Comparison of ENCODE assay signal across 19 cellular contexts in genomic region chr3:94811836-94812235, GRCh38.
"Had no signal": no experiment of that assay in that cellular context is flagged by ENCODE, and none has a peak within 500 bp of the region (broad histone marks: within the 10 kb centered on the region; RNA-seq: fewer than 3 reads in every experiment).

No MANE protein-coding gene starts in this region.

- H3K36me3 Mint-ChIP-seq: activated naive CD8-positive, alpha-beta T cell treated with anti-CD3 and anti-CD28 coated beads, Interleukin-2, amount 10 ng/mL, durations not matched to agents 7 days and 5 days; stimulated activated memory B cell treated with anti-CD40 and anti-IgM and Interleukin-4, amounts not matched to agents 10 μg/mL and 1 μg/mL and 100 μg/mL, for 72 hours had no signal

- H3K27ac Mint-ChIP-seq: activated CD4-positive, alpha-beta T cell treated with anti-CD3 and anti-CD28 coated beads, Interleukin-2, amount 10 ng/mL, durations not matched to agents 24 days and 14 days; activated CD8-positive, alpha-beta T cell treated with anti-CD3 and anti-CD28 coated beads for 36 hours; activated naive CD8-positive, alpha-beta T cell treated with anti-CD3 and anti-CD28 coated beads, Interleukin-2, amount 10 ng/mL, durations not matched to agents 7 days and 5 days; activated T-helper 2 cell treated with anti-CD3 and anti-CD28 coated beads, Interferon-gamma antibody, Interleukin-2, Interleukin-4, amounts not matched to agents 10 μg/mL and 5 μg/mL and 100 μg/mL, durations not matched to agents 14 hours and 24 hours and 36 hours; dendritic cell treated with granulocyte-macrophage colony-stimulating factor and Interleukin-4, amounts not matched to agents 40 ng/mL and 50 ng/mL, for 4 days; nephron; stimulated activated memory B cell treated with anti-CD40 and anti-IgM and Interleukin-4, amounts not matched to agents 10 μg/mL and 1 μg/mL and 100 μg/mL, for 72 hours had no signal

- DNase-seq: activated CD4-positive, alpha-beta T cell treated with anti-CD3 and anti-CD28 coated beads, Interleukin-2, amount 10 ng/mL, durations not matched to agents 24 days and 14 days; activated CD8-positive, alpha-beta T cell treated with anti-CD3 and anti-CD28 coated beads for 36 hours; activated naive CD4-positive, alpha-beta T cell treated with Interleukin-2 at 50 U/mL for 16 hours; activated naive CD8-positive, alpha-beta T cell treated with anti-CD3 and anti-CD28 coated beads, Interleukin-2, amount 10 ng/mL, durations not matched to agents 7 days and 5 days; activated T-cell treated with anti-CD3 and anti-CD28 coated beads, Interleukin-2, amount 50 U/mL, for 1 hour; amygdala; effector memory CD4-positive, alpha-beta T cell; kidney; left lung; midbrain; nucleus accumbens; spleen; stimulated activated CD4-positive, alpha-beta T cell treated with anti-CD3 and anti-CD28 coated beads, Interleukin-4, amount 100 ng/mL, for 4 hours; upper lobe of right lung had no signal

- H3K36me3 ChIP-seq: cardiac muscle cell, left lung, spleen, upper lobe of right lung had no signal

- H3K4me1 ChIP-seq: left lung, spleen, upper lobe of right lung had no signal

- ATAC-seq: activated CD8-positive, alpha-beta T cell treated with anti-CD3 and anti-CD28 coated beads for 36 hours; left lung; stimulated activated memory B cell treated with anti-CD40 and anti-IgM and Interleukin-4, amounts not matched to agents 10 μg/mL and 1 μg/mL and 100 μg/mL, for 72 hours; upper lobe of right lung had no signal

- H3K9me3 Mint-ChIP-seq: activated CD4-positive, alpha-beta T cell treated with anti-CD3 and anti-CD28 coated beads, Interleukin-2, amount 10 ng/mL, durations not matched to agents 24 days and 14 days; activated naive CD8-positive, alpha-beta T cell treated with anti-CD3 and anti-CD28 coated beads, Interleukin-2, amount 10 ng/mL, durations not matched to agents 7 days and 5 days; dendritic cell treated with granulocyte-macrophage colony-stimulating factor and Interleukin-4, amounts not matched to agents 40 ng/mL and 50 ng/mL, for 4 days; nephron had no signal

- H3K27ac ChIP-seq: cardiac muscle cell, left lung, spleen, upper lobe of right lung had no signal

- H3K4me1 Mint-ChIP-seq: activated CD4-positive, alpha-beta T cell treated with anti-CD3 and anti-CD28 coated beads, Interleukin-2, amount 10 ng/mL, durations not matched to agents 24 days and 14 days; activated naive CD8-positive, alpha-beta T cell treated with anti-CD3 and anti-CD28 coated beads, Interleukin-2, amount 10 ng/mL, durations not matched to agents 7 days and 5 days; nephron; stimulated activated memory B cell treated with anti-CD40 and anti-IgM and Interleukin-4, amounts not matched to agents 10 μg/mL and 1 μg/mL and 100 μg/mL, for 72 hours had no signal

- H3K27me3 ChIP-seq: cardiac muscle cell, left lung, spleen, upper lobe of right lung had no signal

- H3K4me3 ChIP-seq: cardiac muscle cell, left lung, spleen, upper lobe of right lung had no signal

- H3K27me3 Mint-ChIP-seq: activated CD4-positive, alpha-beta T cell treated with anti-CD3 and anti-CD28 coated beads, Interleukin-2, amount 10 ng/mL, durations not matched to agents 24 days and 14 days; activated CD8-positive, alpha-beta T cell treated with anti-CD3 and anti-CD28 coated beads for 36 hours; activated naive CD8-positive, alpha-beta T cell treated with anti-CD3 and anti-CD28 coated beads, Interleukin-2, amount 10 ng/mL, durations not matched to agents 7 days and 5 days; dendritic cell treated with granulocyte-macrophage colony-stimulating factor and Interleukin-4, amounts not matched to agents 40 ng/mL and 50 ng/mL, for 4 days; stimulated activated memory B cell treated with anti-CD40 and anti-IgM and Interleukin-4, amounts not matched to agents 10 μg/mL and 1 μg/mL and 100 μg/mL, for 72 hours had no signal

- H3K4me3 Mint-ChIP-seq: activated CD4-positive, alpha-beta T cell treated with anti-CD3 and anti-CD28 coated beads, Interleukin-2, amount 10 ng/mL, durations not matched to agents 24 days and 14 days; activated CD8-positive, alpha-beta T cell treated with anti-CD3 and anti-CD28 coated beads for 36 hours; activated naive CD8-positive, alpha-beta T cell treated with anti-CD3 and anti-CD28 coated beads, Interleukin-2, amount 10 ng/mL, durations not matched to agents 7 days and 5 days; dendritic cell treated with granulocyte-macrophage colony-stimulating factor and Interleukin-4, amounts not matched to agents 40 ng/mL and 50 ng/mL, for 4 days; nephron; stimulated activated memory B cell treated with anti-CD40 and anti-IgM and Interleukin-4, amounts not matched to agents 10 μg/mL and 1 μg/mL and 100 μg/mL, for 72 hours had no signal
